21 cellular contexts compared by ENCODE assay signal in genomic region chr2:140122001-140122400, GRCh38.
DNase-seq lines count a peak whose midpoint lies in the region; ATAC-seq and TF ChIP-seq lines count a peak whose summit lies in the region.
"Had no signal": no experiment of that assay in that cellular context is flagged by ENCODE, and none has a peak within 500 bp of the region (broad histone marks: within the 10 kb centered on the region; RNA-seq: fewer than 3 reads in every experiment).

No MANE protein-coding gene starts in this region.

- peaks cover 2% of the 10 kb centered on the region for H3K9me3 Mint-ChIP-seq in chondrocyte (ENCODE audit: low read depth)

- H3K27ac Mint-ChIP-seq in chondrocyte (ENCODE audit: unreplicated experiment), result no peak overlapping the region
- H3K27ac Mint-ChIP-seq: natural killer cell treated with Interleukin-12 subunit alpha and Interleukin-12 subunit beta and Interleukin-15 and Interleukin-18, amount 100 ng/mL, for 72 hours; T-cell had no signal

- peak; percentile 88 for DNase-seq in ACHN
- peak; percentile 2 for DNase-seq in M059J (ENCODE audit: low read depth)
- DNase-seq in chondrocyte (ENCODE audit: low spot score), result no peak
- peak; percentile 68 for DNase-seq in islet precursor cell
- DNase-seq in AG20443 (ENCODE audit: low spot score), result no peak
- no peak for DNase-seq in activated naive CD4-positive, alpha-beta T cell treated with Interleukin-2 at 50 U/mL for 16 hours
- no peak for DNase-seq in nucleus accumbens (lab: John Stamatoyannopoulos, UW)
- DNase-seq: activated CD4-positive, alpha-beta T cell treated with anti-CD3 and anti-CD28 coated beads, Interleukin-2, amount 50 U/mL, for 4 hours; amniotic stem cell; effector memory CD4-positive, alpha-beta T cell; esophagus squamous epithelium; hippocampal formation; KBM-7; kidney; NCI-H2029; NCI-H510A; T-cell had no signal

- H3K36me3 Mint-ChIP-seq in chondrocyte (ENCODE audit: low read depth), result no peaks in the 10 kb centered on the region
- H3K36me3 Mint-ChIP-seq: natural killer cell treated with Interleukin-12 subunit alpha and Interleukin-12 subunit beta and Interleukin-15 and Interleukin-18, amount 100 ng/mL, for 72 hours; T-cell had no signal

- ATAC-seq in GM18511 (IDR thresholded peaks at IDR 0.05; ENCODE audit: unreplicated experiment), result no peak
- ATAC-seq: HCT116; natural killer cell treated with Interleukin-12 subunit alpha and Interleukin-12 subunit beta and Interleukin-15 and Interleukin-18, amount 100 ng/mL, for 72 hours; Right ventricle myocardium inferior; T-cell had no signal

- H3K4me3 Mint-ChIP-seq in chondrocyte (ENCODE audit: unreplicated experiment), result no peak overlapping the region
- H3K4me3 Mint-ChIP-seq: natural killer cell treated with Interleukin-12 subunit alpha and Interleukin-12 subunit beta and Interleukin-15 and Interleukin-18, amount 100 ng/mL, for 72 hours; T-cell had no signal

- no peaks in the 10 kb centered on the region for H3K27me3 Mint-ChIP-seq in chondrocyte (ENCODE audit: low read depth)
- H3K27me3 Mint-ChIP-seq: natural killer cell treated with Interleukin-12 subunit alpha and Interleukin-12 subunit beta and Interleukin-15 and Interleukin-18, amount 100 ng/mL, for 72 hours; T-cell had no signal

- peaks cover 4% of the 10 kb centered on the region for H3K4me1 Mint-ChIP-seq in chondrocyte (ENCODE audit: low read depth)
- H3K4me1 Mint-ChIP-seq: T-cell had no signal

- in situ Hi-C loops in ACHN (cut with HindIII; ENCODE audit: low pct_ligation_motif_present, low pct_unique_long_range_greater_than_20kb, low sequenced_read_pairs), result no loop called here

- peak; percentile 23 for TF ChIP-seq CTCF in chondrocyte (IDR thresholded peaks at IDR 0.05)

Comparison
In these comparisons a context has a peak if more than half of its experiments do, and no peak if none do; other contexts are left out.
1. DNase-seq: peak in ACHN (single experiment), M059J (single experiment) and islet precursor cell (single experiment); none in chondrocyte (single experiment), AG20443 (single experiment), activated naive CD4-positive, alpha-beta T cell treated with Interleukin-2 at 50 U/mL for 16 hours (single experiment) and nucleus accumbens (0 of 56).